In genomic region chr2:26576565-26577441, GRCh38 we compare ENCODE assay signal across 1 cellular context.
TF ChIP-seq lines count a peak whose summit lies in the region.

No MANE protein-coding gene starts in this region.

TF ChIP-seq in GM23338, 12 proteins besides CTCF, POLR2A, EP300 and RAD21 (continued from another document):
- TF ChIP-seq ZNF462 (CRISPR knock-in tag; IDR thresholded peaks at IDR 0.05) (no peak), CREB1 (CRISPR knock-in tag; IDR thresholded peaks at IDR 0.05; ENCODE audit: low read depth) (no peak)
